Comparison of ENCODE assay signal across 10 cellular contexts in the genomic region with DNA sequence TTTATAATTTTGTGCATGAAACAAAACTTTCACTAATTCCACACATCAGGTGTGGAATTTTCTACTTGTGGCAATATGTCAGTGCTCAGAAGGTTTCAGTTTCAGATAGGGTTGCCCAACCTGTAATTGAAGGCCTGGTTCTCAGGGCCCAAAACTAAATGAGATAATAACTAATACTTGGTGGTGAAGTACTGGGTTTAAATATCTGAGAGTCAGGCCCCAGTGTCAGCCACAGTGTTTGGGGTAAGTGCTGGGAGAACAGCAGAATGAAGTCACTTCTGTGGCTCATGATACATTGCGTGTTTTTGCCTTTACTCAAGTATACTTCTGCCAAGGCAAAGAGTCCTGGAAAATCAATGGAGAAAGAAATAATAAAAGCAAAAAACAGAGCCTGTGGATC. TPM values are rescaled to one million over a fixed set of nuclear protein-coding genes. Genes with fewer than 3 reads are reported as not detected.
DNase-seq lines count a peak whose midpoint lies in the region; ATAC-seq, FAIRE-seq and TF ChIP-seq lines count a peak whose summit lies in the region.
"Had no signal": no experiment of that assay in that cellular context is flagged by ENCODE, and none has a peak within 500 bp of the region (broad histone marks: within the 10 kb centered on the region; RNA-seq: fewer than 3 reads in every experiment).

No MANE protein-coding gene starts in this region.

- H3K9me3 Mint-ChIP-seq in activated CD8-positive, alpha-beta T cell treated with anti-CD3 and anti-CD28 coated beads for 36 hours, result no peaks in the 10 kb centered on the region

- FAIRE-seq in GM12891 (lab: Jason Lieb, UNC), result peak; percentile 16

- no peak for TF ChIP-seq POLR2A in GM12891 (IDR thresholded peaks at IDR 0.05; ENCODE audit: low read depth, low read length)

- POLR2A ChIA-PET in activated CD8-positive, alpha-beta T cell treated with anti-CD3 and anti-CD28 coated beads for 36 hours (lab: Charles Lee), result no interaction called here

- TF ChIP-seq CTCF in AG09309 (IDR thresholded peaks at IDR 0.05; ENCODE audit: control insufficient read depth, insufficient read depth, low read depth, low read length, missing control alignments), result no peak
- TF ChIP-seq CTCF in activated CD8-positive, alpha-beta T cell treated with anti-CD3 and anti-CD28 coated beads for 36 hours (IDR thresholded peaks at IDR 0.05), result no peak

- CTCF ChIA-PET in activated CD8-positive, alpha-beta T cell treated with anti-CD3 and anti-CD28 coated beads for 36 hours (lab: Charles Lee), result no interaction called here

- peak; percentile 18 for ATAC-seq in activated CD8-positive, alpha-beta T cell treated with anti-CD3 and anti-CD28 coated beads for 36 hours
- no peak for ATAC-seq in HG02870 (IDR thresholded peaks at IDR 0.05; ENCODE audit: unreplicated experiment)

- DNase-seq in AG09309 (ENCODE audit: low read depth) (peak; percentile 13), GM12891 (ENCODE audit: insufficient read length, low spot score) (no peak), myocyte (ENCODE audit: low read depth) (peak; percentile 9), GOT3 (lab: John Stamatoyannopoulos, UW) (no peak), activated gamma-delta T cell treated with Interleukin-2 at 50 U/mL for 16 hours (no peak)
- no peak for DNase-seq in activated CD8-positive, alpha-beta T cell treated with anti-CD3 and anti-CD28 coated beads for 36 hours
- no peak for DNase-seq in stimulated activated CD4-positive, alpha-beta T cell treated with anti-CD3 and anti-CD28 coated beads, Interleukin-4, amount 100 ng/mL, for 1 hour
- DNase-seq: NCI-H2081 treated with DMSO at 0.1 percent for 48 hours; stimulated activated CD8-positive, alpha-beta memory T cell treated with anti-CD3 and anti-CD28 coated beads, Interleukin-4, amount 100 ng/mL, for 48 hours had no signal

- H3K4me3 Mint-ChIP-seq in activated CD8-positive, alpha-beta T cell treated with anti-CD3 and anti-CD28 coated beads for 36 hours, result peak overlapping the region; percentile 27

- no peaks in the 10 kb centered on the region for H3K27me3 Mint-ChIP-seq in activated CD8-positive, alpha-beta T cell treated with anti-CD3 and anti-CD28 coated beads for 36 hours

- peaks cover 78% of the 10 kb centered on the region for H3K36me3 Mint-ChIP-seq in activated CD8-positive, alpha-beta T cell treated with anti-CD3 and anti-CD28 coated beads for 36 hours (ENCODE audit: low read depth)

- peaks cover 80% of the 10 kb centered on the region for H3K4me1 Mint-ChIP-seq in activated CD8-positive, alpha-beta T cell treated with anti-CD3 and anti-CD28 coated beads for 36 hours (ENCODE audit: low read depth)

- H3K27ac Mint-ChIP-seq in activated CD8-positive, alpha-beta T cell treated with anti-CD3 and anti-CD28 coated beads for 36 hours, result no peak overlapping the region

- intact Hi-C loops in activated CD8-positive, alpha-beta T cell treated with anti-CD3 and anti-CD28 coated beads for 36 hours (cut with micrococcal nuclease), result no loop called here

- no peak overlapping the region for H3K4me3 ChIP-seq in AG09309 (ENCODE audit: control insufficient read depth, low read depth, low read length)

TF ChIP-seq in GM12891, 5 proteins besides CTCF, POLR2A, EP300 and RAD21:
- TF ChIP-seq TAF1 (IDR thresholded peaks at IDR 0.05; ENCODE audit: low read depth, low read length) (no peak), PAX5 (IDR thresholded peaks at IDR 0.05; ENCODE audit: insufficient read depth, low read length, severe bottlenecking) (no peak), POLR2AphosphoS5 (IDR thresholded peaks at IDR 0.05; ENCODE audit: low read depth, low read length) (no peak), POU2F2 (IDR thresholded peaks at IDR 0.05; ENCODE audit: low read depth, low read length) (no peak), SPI1 (IDR thresholded peaks at IDR 0.05; ENCODE audit: low read depth, low read length) (no peak)

RNA-seq across cellular contexts. Expression of a gene that starts 5.6 kb away (rescaled TPM):
- 52.4 TPM for polyA plus RNA-seq in GM12891 (2012; ENCODE audit: low read depth, missing spikeins)
- 100 to 1,000 TPM; 124 to 132 TPM for total RNA-seq in activated CD8-positive, alpha-beta T cell treated with anti-CD3 and anti-CD28 coated beads for 36 hours
- 41.7 and 42.1 TPM in 2 replicates for total RNA-seq in myocyte
- polyA plus RNA-seq in myocyte (2012), result 49.8 TPM

RNA-seq across cellular contexts. Expression of a gene that starts 5.9 kb away (rescaled TPM):
- 33.3 TPM for polyA plus RNA-seq in GM12891 (2012; ENCODE audit: low read depth, missing spikeins)
- 10 to 100 TPM; 70.8 to 78.0 TPM for total RNA-seq in activated CD8-positive, alpha-beta T cell treated with anti-CD3 and anti-CD28 coated beads for 36 hours
- total RNA-seq in myocyte, result 30.8 and 35.1 TPM in 2 replicates
- 44.0 TPM for polyA plus RNA-seq in myocyte (2012)

RNA-seq across cellular contexts. Expression of a gene that starts 51.8 kb away (rescaled TPM):
- 61.8 TPM for polyA plus RNA-seq in GM12891 (2012; ENCODE audit: low read depth, missing spikeins)
- 10 to 100 TPM; 49.4 TPM for total RNA-seq in activated CD8-positive, alpha-beta T cell treated with anti-CD3 and anti-CD28 coated beads for 36 hours
- 90.2 and 123 TPM in 2 replicates for total RNA-seq in myocyte
- polyA plus RNA-seq in myocyte (2012), result 137 TPM

RNA-seq across cellular contexts. Expression of a gene that starts 52.4 kb away (rescaled TPM):
- polyA plus RNA-seq in GM12891 (2012; ENCODE audit: low read depth, missing spikeins), result 2.5 TPM
- total RNA-seq in activated CD8-positive, alpha-beta T cell treated with anti-CD3 and anti-CD28 coated beads for 36 hours, result 1 to 10 TPM; 2.7 to 3.5 TPM
- 39.9 and 48.1 TPM in 2 replicates for total RNA-seq in myocyte
- 28.3 TPM for polyA plus RNA-seq in myocyte (2012)

Comparison
In these comparisons a context has a peak if more than half of its experiments do, and no peak if none do; other contexts are left out.
1. DNase-seq: peak in AG09309 (single experiment) and myocyte (single experiment); none in GM12891 (single experiment), activated CD8-positive, alpha-beta T cell treated with anti-CD3 and anti-CD28 coated beads for 36 hours (single experiment), GOT3 (single experiment), stimulated activated CD4-positive, alpha-beta T cell treated with anti-CD3 and anti-CD28 coated beads, Interleukin-4, amount 100 ng/mL, for 1 hour (single experiment) and activated gamma-delta T cell treated with Interleukin-2 at 50 U/mL for 16 hours (single experiment).